In the genomic region with DNA sequence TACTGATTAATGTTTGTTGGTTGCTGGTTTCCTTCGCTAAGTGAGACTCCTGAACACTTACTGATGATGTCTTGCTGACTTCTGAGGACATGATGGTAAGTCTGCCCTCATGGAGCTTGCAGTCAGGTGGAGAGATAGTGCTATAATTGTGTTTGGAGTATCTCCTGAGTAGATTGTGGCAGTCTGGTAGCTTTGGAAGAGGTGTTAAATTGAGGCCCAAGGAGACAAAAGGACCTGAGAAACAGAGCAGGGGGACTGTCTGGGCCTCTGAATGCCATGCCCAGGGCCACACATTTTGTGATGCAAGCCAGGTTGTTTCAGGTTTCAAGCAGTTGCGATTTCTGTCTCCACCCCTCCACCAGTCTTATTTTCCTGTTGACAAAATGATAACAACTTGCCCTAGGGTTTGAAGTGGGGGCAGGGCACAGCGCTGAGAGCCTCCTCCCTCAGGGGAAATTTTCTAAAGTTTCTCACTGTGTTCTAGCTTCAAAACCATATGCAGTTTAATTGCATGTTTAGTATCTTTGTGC, we compare ENCODE assay signal across 1 cellular context.
A peak's percentile ranks its signal among the peaks of the same experiment; 100 is the strongest.
TF ChIP-seq lines count a peak whose summit lies in the region.

No MANE protein-coding gene starts in this region.

TF ChIP-seq in K562, 482 proteins besides CTCF, POLR2A, EP300 and RAD21 (continued from another document and continues in another):
- TF ChIP-seq, protein P1, sequence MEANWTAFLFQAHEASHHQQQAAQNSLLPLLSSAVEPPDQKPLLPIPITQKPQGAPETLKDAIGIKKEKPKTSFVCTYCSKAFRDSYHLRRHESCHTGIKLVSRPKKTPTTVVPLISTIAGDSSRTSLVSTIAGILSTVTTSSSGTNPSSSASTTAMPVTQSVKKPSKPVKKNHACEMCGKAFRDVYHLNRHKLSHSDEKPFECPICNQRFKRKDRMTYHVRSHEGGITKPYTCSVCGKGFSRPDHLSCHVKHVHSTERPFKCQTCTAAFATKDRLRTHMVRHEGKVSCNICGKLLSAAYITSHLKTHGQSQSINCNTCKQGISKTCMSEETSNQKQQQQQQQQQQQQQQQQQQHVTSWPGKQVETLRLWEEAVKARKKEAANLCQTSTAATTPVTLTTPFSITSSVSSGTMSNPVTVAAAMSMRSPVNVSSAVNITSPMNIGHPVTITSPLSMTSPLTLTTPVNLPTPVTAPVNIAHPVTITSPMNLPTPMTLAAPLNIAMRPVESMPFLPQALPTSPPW (CRISPR knock-in tag; IDR thresholded peaks at IDR 0.05) = no peak; the same call in 1 of the 2 replicates
- TF ChIP-seq ZNF41 (CRISPR knock-in tag; conservative IDR thresholded peaks at IDR 0.05) = no peak
- no peak; a peak in 1 of 4 replicates for TF ChIP-seq TBL1XR1 (IDR thresholded peaks at IDR 0.05; ENCODE audit: low read length in 2 of 2)
- TF ChIP-seq ZFP1 (CRISPR knock-in tag; IDR thresholded peaks at IDR 0.05) = no peak
- no peak for TF ChIP-seq SMARCC2 (IDR thresholded peaks at IDR 0.05; ENCODE audit: low read depth)
- TF ChIP-seq KLF10 (CRISPR knock-in tag; IDR thresholded peaks at IDR 0.05) = no peak
- no peak; a peak in 1 of 4 replicates for TF ChIP-seq RCOR1 (IDR thresholded peaks at IDR 0.05; ENCODE audit: borderline replicate concordance in 1 of 2, low read depth in 2 of 2, low read length in 2 of 2)
- TF ChIP-seq SOX6 (IDR thresholded peaks at IDR 0.05) = peak; percentile 57; the same call in 1 of the 2 replicates
- TF ChIP-seq, protein P2, sequence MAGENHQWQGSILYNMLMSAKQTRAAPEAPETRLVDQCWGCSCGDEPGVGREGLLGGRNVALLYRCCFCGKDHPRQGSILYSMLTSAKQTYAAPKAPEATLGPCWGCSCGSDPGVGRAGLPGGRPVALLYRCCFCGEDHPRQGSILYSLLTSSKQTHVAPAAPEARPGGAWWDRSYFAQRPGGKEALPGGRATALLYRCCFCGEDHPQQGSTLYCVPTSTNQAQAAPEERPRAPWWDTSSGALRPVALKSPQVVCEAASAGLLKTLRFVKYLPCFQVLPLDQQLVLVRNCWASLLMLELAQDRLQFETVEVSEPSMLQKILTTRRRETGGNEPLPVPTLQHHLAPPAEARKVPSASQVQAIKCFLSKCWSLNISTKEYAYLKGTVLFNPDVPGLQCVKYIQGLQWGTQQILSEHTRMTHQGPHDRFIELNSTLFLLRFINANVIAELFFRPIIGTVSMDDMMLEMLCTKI (IDR thresholded peaks at IDR 0.05; ENCODE audit: partially characterized antibody) = no peak
- no peak for TF ChIP-seq ZEB2 (IDR thresholded peaks at IDR 0.05)
- no peak for TF ChIP-seq PTBP1 (IDR thresholded peaks at IDR 0.05; ENCODE audit: low read depth, low read length)
- no peak for TF ChIP-seq TCF7 (IDR thresholded peaks at IDR 0.05; ENCODE audit: borderline replicate concordance)
- TF ChIP-seq, protein P3, sequence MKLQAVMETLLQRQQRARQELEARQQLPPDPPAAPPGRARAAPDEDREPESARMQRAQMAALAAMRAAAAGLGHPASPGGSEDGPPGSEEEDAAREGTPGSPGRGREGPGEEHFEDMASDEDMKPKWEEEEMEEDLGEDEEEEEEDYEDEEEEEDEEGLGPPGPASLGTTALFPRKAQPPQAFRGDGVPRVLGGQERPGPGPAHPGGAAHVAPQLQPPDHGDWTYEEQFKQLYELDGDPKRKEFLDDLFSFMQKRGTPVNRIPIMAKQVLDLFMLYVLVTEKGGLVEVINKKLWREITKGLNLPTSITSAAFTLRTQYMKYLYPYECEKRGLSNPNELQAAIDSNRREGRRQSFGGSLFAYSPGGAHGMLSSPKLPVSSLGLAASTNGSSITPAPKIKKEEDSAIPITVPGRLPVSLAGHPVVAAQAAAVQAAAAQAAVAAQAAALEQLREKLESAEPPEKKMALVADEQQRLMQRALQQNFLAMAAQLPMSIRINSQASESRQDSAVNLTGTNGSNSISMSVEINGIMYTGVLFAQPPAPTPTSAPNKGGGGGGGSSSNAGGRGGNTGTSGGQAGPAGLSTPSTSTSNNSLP (IDR thresholded peaks at IDR 0.05; ENCODE audit: borderline replicate concordance, low read depth, low read length) = no peak
- TF ChIP-seq, protein P4, sequence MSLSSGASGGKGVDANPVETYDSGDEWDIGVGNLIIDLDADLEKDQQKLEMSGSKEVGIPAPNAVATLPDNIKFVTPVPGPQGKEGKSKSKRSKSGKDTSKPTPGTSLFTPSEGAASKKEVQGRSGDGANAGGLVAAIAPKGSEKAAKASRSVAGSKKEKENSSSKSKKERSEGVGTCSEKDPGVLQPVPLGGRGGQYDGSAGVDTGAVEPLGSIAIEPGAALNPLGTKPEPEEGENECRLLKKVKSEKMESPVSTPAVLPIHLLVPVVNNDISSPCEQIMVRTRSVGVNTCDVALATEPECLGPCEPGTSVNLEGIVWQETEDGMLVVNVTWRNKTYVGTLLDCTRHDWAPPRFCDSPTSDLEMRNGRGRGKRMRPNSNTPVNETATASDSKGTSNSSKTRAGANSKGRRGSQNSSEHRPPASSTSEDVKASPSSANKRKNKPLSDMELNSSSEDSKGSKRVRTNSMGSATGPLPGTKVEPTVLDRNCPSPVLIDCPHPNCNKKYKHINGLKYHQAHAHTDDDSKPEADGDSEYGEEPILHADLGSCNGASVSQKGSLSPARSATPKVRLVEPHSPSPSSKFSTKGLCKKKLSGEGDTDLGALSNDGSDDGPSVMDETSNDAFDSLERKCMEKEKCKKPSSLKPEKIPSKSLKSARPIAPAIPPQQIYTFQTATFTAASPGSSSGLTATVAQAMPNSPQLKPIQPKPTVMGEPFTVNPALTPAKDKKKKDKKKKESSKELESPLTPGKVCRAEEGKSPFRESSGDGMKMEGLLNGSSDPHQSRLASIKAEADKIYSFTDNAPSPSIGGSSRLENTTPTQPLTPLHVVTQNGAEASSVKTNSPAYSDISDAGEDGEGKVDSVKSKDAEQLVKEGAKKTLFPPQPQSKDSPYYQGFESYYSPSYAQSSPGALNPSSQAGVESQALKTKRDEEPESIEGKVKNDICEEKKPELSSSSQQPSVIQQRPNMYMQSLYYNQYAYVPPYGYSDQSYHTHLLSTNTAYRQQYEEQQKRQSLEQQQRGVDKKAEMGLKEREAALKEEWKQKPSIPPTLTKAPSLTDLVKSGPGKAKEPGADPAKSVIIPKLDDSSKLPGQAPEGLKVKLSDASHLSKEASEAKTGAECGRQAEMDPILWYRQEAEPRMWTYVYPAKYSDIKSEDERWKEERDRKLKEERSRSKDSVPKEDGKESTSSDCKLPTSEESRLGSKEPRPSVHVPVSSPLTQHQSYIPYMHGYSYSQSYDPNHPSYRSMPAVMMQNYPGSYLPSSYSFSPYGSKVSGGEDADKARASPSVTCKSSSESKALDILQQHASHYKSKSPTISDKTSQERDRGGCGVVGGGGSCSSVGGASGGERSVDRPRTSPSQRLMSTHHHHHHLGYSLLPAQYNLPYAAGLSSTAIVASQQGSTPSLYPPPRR (CRISPR knock-in tag; IDR thresholded peaks at IDR 0.05; ENCODE audit: borderline replicate concordance) = no peak
- no peak for TF ChIP-seq RFX7 (CRISPR knock-in tag; IDR thresholded peaks at IDR 0.05)
- no peak for TF ChIP-seq TCFL5 (CRISPR knock-in tag; conservative IDR thresholded peaks at IDR 0.05)
- peak; percentile 50; the same call in 1 of the 2 replicates for TF ChIP-seq MTA3 (IDR thresholded peaks at IDR 0.05; ENCODE audit: borderline replicate concordance)
- TF ChIP-seq ZNF766 (CRISPR knock-in tag; conservative IDR thresholded peaks at IDR 0.05) = no peak
- TF ChIP-seq, protein P5, sequence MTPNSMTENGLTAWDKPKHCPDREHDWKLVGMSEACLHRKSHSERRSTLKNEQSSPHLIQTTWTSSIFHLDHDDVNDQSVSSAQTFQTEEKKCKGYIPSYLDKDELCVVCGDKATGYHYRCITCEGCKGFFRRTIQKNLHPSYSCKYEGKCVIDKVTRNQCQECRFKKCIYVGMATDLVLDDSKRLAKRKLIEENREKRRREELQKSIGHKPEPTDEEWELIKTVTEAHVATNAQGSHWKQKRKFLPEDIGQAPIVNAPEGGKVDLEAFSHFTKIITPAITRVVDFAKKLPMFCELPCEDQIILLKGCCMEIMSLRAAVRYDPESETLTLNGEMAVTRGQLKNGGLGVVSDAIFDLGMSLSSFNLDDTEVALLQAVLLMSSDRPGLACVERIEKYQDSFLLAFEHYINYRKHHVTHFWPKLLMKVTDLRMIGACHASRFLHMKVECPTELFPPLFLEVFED (CRISPR knock-in tag; conservative IDR thresholded peaks at IDR 0.05) = no peak
- TF ChIP-seq, protein P6, sequence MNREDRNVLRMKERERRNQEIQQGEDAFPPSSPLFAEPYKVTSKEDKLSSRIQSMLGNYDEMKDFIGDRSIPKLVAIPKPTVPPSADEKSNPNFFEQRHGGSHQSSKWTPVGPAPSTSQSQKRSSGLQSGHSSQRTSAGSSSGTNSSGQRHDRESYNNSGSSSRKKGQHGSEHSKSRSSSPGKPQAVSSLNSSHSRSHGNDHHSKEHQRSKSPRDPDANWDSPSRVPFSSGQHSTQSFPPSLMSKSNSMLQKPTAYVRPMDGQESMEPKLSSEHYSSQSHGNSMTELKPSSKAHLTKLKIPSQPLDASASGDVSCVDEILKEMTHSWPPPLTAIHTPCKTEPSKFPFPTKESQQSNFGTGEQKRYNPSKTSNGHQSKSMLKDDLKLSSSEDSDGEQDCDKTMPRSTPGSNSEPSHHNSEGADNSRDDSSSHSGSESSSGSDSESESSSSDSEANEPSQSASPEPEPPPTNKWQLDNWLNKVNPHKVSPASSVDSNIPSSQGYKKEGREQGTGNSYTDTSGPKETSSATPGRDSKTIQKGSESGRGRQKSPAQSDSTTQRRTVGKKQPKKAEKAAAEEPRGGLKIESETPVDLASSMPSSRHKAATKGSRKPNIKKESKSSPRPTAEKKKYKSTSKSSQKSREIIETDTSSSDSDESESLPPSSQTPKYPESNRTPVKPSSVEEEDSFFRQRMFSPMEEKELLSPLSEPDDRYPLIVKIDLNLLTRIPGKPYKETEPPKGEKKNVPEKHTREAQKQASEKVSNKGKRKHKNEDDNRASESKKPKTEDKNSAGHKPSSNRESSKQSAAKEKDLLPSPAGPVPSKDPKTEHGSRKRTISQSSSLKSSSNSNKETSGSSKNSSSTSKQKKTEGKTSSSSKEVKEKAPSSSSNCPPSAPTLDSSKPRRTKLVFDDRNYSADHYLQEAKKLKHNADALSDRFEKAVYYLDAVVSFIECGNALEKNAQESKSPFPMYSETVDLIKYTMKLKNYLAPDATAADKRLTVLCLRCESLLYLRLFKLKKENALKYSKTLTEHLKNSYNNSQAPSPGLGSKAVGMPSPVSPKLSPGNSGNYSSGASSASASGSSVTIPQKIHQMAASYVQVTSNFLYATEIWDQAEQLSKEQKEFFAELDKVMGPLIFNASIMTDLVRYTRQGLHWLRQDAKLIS (CRISPR knock-in tag; IDR thresholded peaks at IDR 0.05) = no peak
- TF ChIP-seq HMG20B (CRISPR knock-in tag; IDR thresholded peaks at IDR 0.05) = no peak
- TF ChIP-seq, protein P7, sequence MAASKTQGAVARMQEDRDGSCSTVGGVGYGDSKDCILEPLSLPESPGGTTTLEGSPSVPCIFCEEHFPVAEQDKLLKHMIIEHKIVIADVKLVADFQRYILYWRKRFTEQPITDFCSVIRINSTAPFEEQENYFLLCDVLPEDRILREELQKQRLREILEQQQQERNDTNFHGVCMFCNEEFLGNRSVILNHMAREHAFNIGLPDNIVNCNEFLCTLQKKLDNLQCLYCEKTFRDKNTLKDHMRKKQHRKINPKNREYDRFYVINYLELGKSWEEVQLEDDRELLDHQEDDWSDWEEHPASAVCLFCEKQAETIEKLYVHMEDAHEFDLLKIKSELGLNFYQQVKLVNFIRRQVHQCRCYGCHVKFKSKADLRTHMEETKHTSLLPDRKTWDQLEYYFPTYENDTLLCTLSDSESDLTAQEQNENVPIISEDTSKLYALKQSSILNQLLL (CRISPR knock-in tag; IDR thresholded peaks at IDR 0.05; ENCODE audit: borderline replicate concordance) = no peak
- 0 out of 2 replicates have a peak, but pooled peaks have one; percentile 11 for TF ChIP-seq TAL1 (IDR thresholded peaks at IDR 0.05)
- no peak for TF ChIP-seq ZNF436 (CRISPR knock-in tag; IDR thresholded peaks at IDR 0.05)
- no peak for TF ChIP-seq KHSRP (IDR thresholded peaks at IDR 0.05)
- TF ChIP-seq MIER1 (IDR thresholded peaks at IDR 0.05; ENCODE audit: low read depth) = no peak
- TF ChIP-seq JUNB (CRISPR knock-in tag; conservative IDR thresholded peaks at IDR 0.05) = no peak
- no peak for TF ChIP-seq FOXM1 (IDR thresholded peaks at IDR 0.05; ENCODE audit: low read depth)
- no peak for TF ChIP-seq FOXM1 (CRISPR knock-in tag; IDR thresholded peaks at IDR 0.05; ENCODE audit: low read depth)
- TF ChIP-seq SMC3 (conservative IDR thresholded peaks at IDR 0.05; ENCODE audit: insufficient read depth, low read depth, low read length) = no peak
- TF ChIP-seq PTTG1 (tag; IDR thresholded peaks at IDR 0.05; ENCODE audit: low read depth) = no peak
- TF ChIP-seq RFX5 (IDR thresholded peaks at IDR 0.05; ENCODE audit: low read depth, low read length) = no peak
- TF ChIP-seq ZNF699 (CRISPR knock-in tag; IDR thresholded peaks at IDR 0.05; ENCODE audit: insufficient replicate concordance) = no peak
- TF ChIP-seq XRCC3 (IDR thresholded peaks at IDR 0.05) = no peak
- peak; percentile 75 to 83; a peak in 3 of 4 replicates for TF ChIP-seq FOXK2 (conservative IDR thresholded peaks at IDR 0.05 in 1 of 2, IDR thresholded peaks at IDR 0.05 in 1 of 2; ENCODE audit: low read depth in 2 of 2)
- no peak for TF ChIP-seq TBP (optimal IDR thresholded peaks at IDR 0.05; ENCODE audit: low read depth, low read length)
- no peak for TF ChIP-seq ZNF589 (CRISPR knock-in tag; IDR thresholded peaks at IDR 0.05; ENCODE audit: low read depth)
- TF ChIP-seq PHB2 (IDR thresholded peaks at IDR 0.05; ENCODE audit: low read depth) = no peak
- TF ChIP-seq PHF20 (IDR thresholded peaks at IDR 0.05; ENCODE audit: partially characterized antibody) = no peak
- no peak for TF ChIP-seq ZNF507 (tag; conservative IDR thresholded peaks at IDR 0.05)
- TF ChIP-seq, protein P8, sequence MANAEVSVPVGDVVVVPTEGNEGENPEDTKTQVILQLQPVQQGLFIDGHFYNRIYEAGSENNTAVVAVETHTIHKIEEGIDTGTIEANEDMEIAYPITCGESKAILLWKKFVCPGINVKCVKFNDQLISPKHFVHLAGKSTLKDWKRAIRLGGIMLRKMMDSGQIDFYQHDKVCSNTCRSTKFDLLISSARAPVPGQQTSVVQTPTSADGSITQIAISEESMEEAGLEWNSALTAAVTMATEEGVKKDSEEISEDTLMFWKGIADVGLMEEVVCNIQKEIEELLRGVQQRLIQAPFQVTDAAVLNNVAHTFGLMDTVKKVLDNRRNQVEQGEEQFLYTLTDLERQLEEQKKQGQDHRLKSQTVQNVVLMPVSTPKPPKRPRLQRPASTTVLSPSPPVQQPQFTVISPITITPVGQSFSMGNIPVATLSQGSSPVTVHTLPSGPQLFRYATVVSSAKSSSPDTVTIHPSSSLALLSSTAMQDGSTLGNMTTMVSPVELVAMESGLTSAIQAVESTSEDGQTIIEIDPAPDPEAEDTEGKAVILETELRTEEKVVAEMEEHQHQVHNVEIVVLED (CRISPR knock-in tag; IDR thresholded peaks at IDR 0.05) = no peak
- TF ChIP-seq ETS2 (tag; IDR thresholded peaks at IDR 0.05; ENCODE audit: borderline replicate concordance, poor library complexity, severe bottlenecking) = no peak
- peak; percentile 38; the same call in 1 of the 2 replicates for TF ChIP-seq TCF3 (CRISPR knock-in tag; IDR thresholded peaks at IDR 0.05)
